Comparison of ENCODE assay signal across 1 cellular context in genomic region chr5:163459888-163460561, GRCh38.
TF ChIP-seq lines count a peak whose summit lies in the region.

Gene NUDCD2, minus strand, starts transcription at chr5:163460102. Its CDS starts 52 bp downstream, at chr5:163460050.

TF ChIP-seq in K562, 482 proteins besides CTCF, POLR2A, EP300 and RAD21 (continued from another document and continues in another):
- TF ChIP-seq USF2 (CRISPR knock-in tag; IDR thresholded peaks at IDR 0.05): 0 out of 2 replicates have a peak, but pooled peaks have one; percentile 12
- TF ChIP-seq FOXP4 (CRISPR knock-in tag; IDR thresholded peaks at IDR 0.05; ENCODE audit: borderline replicate concordance): no peak
- peak; percentile 95 for TF ChIP-seq SAFB (IDR thresholded peaks at IDR 0.05; ENCODE audit: borderline replicate concordance, low read depth, low read length)
- TF ChIP-seq ZBTB5 (IDR thresholded peaks at IDR 0.05): no peak
- TF ChIP-seq TFAP4 (CRISPR knock-in tag; IDR thresholded peaks at IDR 0.05; ENCODE audit: borderline replicate concordance): peak; percentile 56; the same call in 1 of the 2 replicates
- no peak for TF ChIP-seq ADNP (tag; IDR thresholded peaks at IDR 0.05)
- peak; percentile 63 to 71 for TF ChIP-seq E2F6 (IDR thresholded peaks at IDR 0.05; ENCODE audit: borderline replicate concordance in 1 of 2, extremely low read depth in 1 of 2, insufficient read depth in 1 of 2, insufficient read length in 1 of 2, low read depth in 1 of 2, low read length in 1 of 2, poor library complexity in 1 of 2, severe bottlenecking in 1 of 2)
- TF ChIP-seq HNRNPK (IDR thresholded peaks at IDR 0.05; ENCODE audit: low read depth, low read length, poor library complexity, severe bottlenecking): no peak
- no peak for TF ChIP-seq BRF2 (IDR thresholded peaks at IDR 0.05; ENCODE audit: borderline replicate concordance, insufficient read depth, insufficient read length)
- TF ChIP-seq KLF16 (IDR thresholded peaks at IDR 0.05): peak; percentile 35; the same call in 1 of the 2 replicates
- TF ChIP-seq PHF20 (IDR thresholded peaks at IDR 0.05; ENCODE audit: partially characterized antibody): peak; percentile 39
- TF ChIP-seq ARHGAP35 (IDR thresholded peaks at IDR 0.05; ENCODE audit: partially characterized antibody): no peak
- TF ChIP-seq GATA2 (CRISPR knock-in tag; IDR thresholded peaks at IDR 0.05): no peak
- peak; percentile 77; the same call in 1 of the 2 replicates for TF ChIP-seq MTA3 (IDR thresholded peaks at IDR 0.05; ENCODE audit: borderline replicate concordance)
- no peak for TF ChIP-seq ZNF740 (CRISPR knock-in tag; IDR thresholded peaks at IDR 0.05)
- no peak for TF ChIP-seq ZNF740 (tag; IDR thresholded peaks at IDR 0.05)
- no peak for TF ChIP-seq JUNB (CRISPR knock-in tag; conservative IDR thresholded peaks at IDR 0.05)
- TF ChIP-seq CXXC5 (CRISPR knock-in tag; IDR thresholded peaks at IDR 0.05): peak; percentile 92
- TF ChIP-seq FOXP1 (CRISPR knock-in tag; IDR thresholded peaks at IDR 0.05): peak; percentile 90
- TF ChIP-seq DDX20 (tag; IDR thresholded peaks at IDR 0.05; ENCODE audit: low read depth): no peak
- no peak for TF ChIP-seq ZKSCAN1 (IDR thresholded peaks at IDR 0.05; ENCODE audit: low read depth, low read length)
- TF ChIP-seq ZBTB7A (IDR thresholded peaks at IDR 0.05; ENCODE audit: borderline replicate concordance, control insufficient read depth, low read depth, low read length): peak; percentile 63; the same call in 1 of the 2 replicates
- TF ChIP-seq MAFG (tag; conservative IDR thresholded peaks at IDR 0.05): no peak
- peak; percentile 85 for TF ChIP-seq CREM (IDR thresholded peaks at IDR 0.05; ENCODE audit: low read depth)
- TF ChIP-seq AFF4 (CRISPR knock-in tag; IDR thresholded peaks at IDR 0.05): no peak
- TF ChIP-seq KAT2B (IDR thresholded peaks at IDR 0.05; ENCODE audit: low read depth, low read length): no peak
- no peak for TF ChIP-seq ZNF133 (CRISPR knock-in tag; IDR thresholded peaks at IDR 0.05)
- TF ChIP-seq TCF7 (IDR thresholded peaks at IDR 0.05; ENCODE audit: borderline replicate concordance): no peak
- no peak for TF ChIP-seq KAT8 (IDR thresholded peaks at IDR 0.05; ENCODE audit: low read depth)
- TF ChIP-seq C11orf30 (IDR thresholded peaks at IDR 0.05; ENCODE audit: low read depth): no peak
- TF ChIP-seq GATAD2A (IDR thresholded peaks at IDR 0.05): no peak
- no peak for TF ChIP-seq CUX1 (CRISPR knock-in tag; IDR thresholded peaks at IDR 0.05)
- TF ChIP-seq RNF219 (CRISPR knock-in tag; IDR thresholded peaks at IDR 0.05): no peak
- peak; percentile 56 to 59 for TF ChIP-seq MAZ (CRISPR knock-in tag; conservative IDR thresholded peaks at IDR 0.05 in 1 of 2, IDR thresholded peaks at IDR 0.05 in 1 of 2)
- TF ChIP-seq KHSRP (IDR thresholded peaks at IDR 0.05): no peak
- no peak for TF ChIP-seq NFXL1 (CRISPR knock-in tag; IDR thresholded peaks at IDR 0.05)
- TF ChIP-seq GABPA (tag; conservative IDR thresholded peaks at IDR 0.05; ENCODE audit: low read depth): no peak
- peak; percentile 95 for TF ChIP-seq MEIS2 (IDR thresholded peaks at IDR 0.05; ENCODE audit: partially characterized antibody)
- peak; percentile 46; the same call in 1 of the 2 replicates for TF ChIP-seq ZNF76 (CRISPR knock-in tag; IDR thresholded peaks at IDR 0.05; ENCODE audit: borderline replicate concordance)
- TF ChIP-seq ARID1B (IDR thresholded peaks at IDR 0.05): 0 out of 2 replicates have a peak, but pooled peaks have one; percentile 16
- TF ChIP-seq CBFA2T3 (IDR thresholded peaks at IDR 0.05): no peak
